15 cellular contexts compared by ENCODE assay signal in genomic region chr13:44212633-44213387, GRCh38.
DNase-seq lines count a peak whose midpoint lies in the region; ATAC-seq and TF ChIP-seq lines count a peak whose summit lies in the region.
"Had no signal": no experiment of that assay in that cellular context is flagged by ENCODE, and none has a peak within 500 bp of the region (broad histone marks: within the 10 kb centered on the region; RNA-seq: fewer than 3 reads in every experiment).

No MANE protein-coding gene starts in this region.

- H3K36me3 ChIP-seq in Caco-2 (ENCODE audit: control insufficient read depth, insufficient read depth, low read length) = no peaks in the 10 kb centered on the region
- H3K36me3 ChIP-seq: BLaER1 treated with 17β-estradiol and CSF1 and Interleukin-3, amounts not matched to agents 10 nM and 100 nM; WERI-Rb-1 had no signal

- peaks cover 18% of the 10 kb centered on the region for H3K4me1 ChIP-seq in Caco-2
- H3K4me1 ChIP-seq: BLaER1 treated with 17β-estradiol and CSF1 and Interleukin-3, amounts not matched to agents 10 nM and 100 nM had no signal

- peak overlapping the region; percentile 47 for H3K4me3 Mint-ChIP-seq in Caco-2 (ENCODE audit: unreplicated experiment)
- H3K4me3 Mint-ChIP-seq: central memory CD8-positive, alpha-beta T cell; mesothelial cell of epicardium had no signal

- TF ChIP-seq CTCF in Caco-2 (IDR thresholded peaks at IDR 0.05; ENCODE audit: insufficient read depth in 1 of 2, low read depth in 1 of 2, low read length in 1 of 2, severe bottlenecking in 1 of 2, unreplicated experiment in 1 of 2) (no peak), cardiac fibroblast (IDR thresholded peaks at IDR 0.05; ENCODE audit: low read depth, low read length) (no peak)

- BruUV-seq in Caco-2 (replicated peaks; lab: Mats Ljungman, UMichigan) = TSS peak; percentile 99

- H3K4me1 Mint-ChIP-seq in Caco-2 (ENCODE audit: low read depth, unreplicated experiment) = peaks cover 36% of the 10 kb centered on the region
- H3K4me1 Mint-ChIP-seq: central memory CD8-positive, alpha-beta T cell had no signal

- H3K36me3 Mint-ChIP-seq in Caco-2 (ENCODE audit: insufficient read depth, unreplicated experiment) = peaks cover 8% of the 10 kb centered on the region
- H3K36me3 Mint-ChIP-seq: mesothelial cell of epicardium had no signal

- intact Hi-C loops in Caco-2 (cut with micrococcal nuclease; ENCODE audit: unreplicated experiment) (loop anchor here (1.0 to 5.0 kb wide), 6 partner anchors 16 to 222 kb away; no protein-coding TSS in a partner anchor), Right ventricle myocardium superior (cut with DNase I) (no loop called here)

- H3K9me3 ChIP-seq in Caco-2 = peaks cover 3% of the 10 kb centered on the region; the same call in 1 of the 2 replicates

- CTCF ChIA-PET in Caco-2 (lab: Charles Lee) = interaction anchor here (0.5 to 0.7 kb wide), 3 partner anchors 19 to 222 kb away, joined by 3 to 7 read pairs (median 3); no protein-coding TSS in a partner anchor

- H3K9me3 Mint-ChIP-seq in Caco-2 (ENCODE audit: unreplicated experiment) = peaks cover 9% of the 10 kb centered on the region
- H3K9me3 Mint-ChIP-seq: central memory CD8-positive, alpha-beta T cell had no signal

- H3K27ac Mint-ChIP-seq in Caco-2 (ENCODE audit: unreplicated experiment) = peak overlapping the region; percentile 97
- H3K27ac Mint-ChIP-seq: mesothelial cell of epicardium had no signal

- no peaks in the 10 kb centered on the region for H3K27me3 ChIP-seq in Caco-2 (replicated peaks; ENCODE audit: control insufficient read depth, insufficient read depth, low read length)
- H3K27me3 ChIP-seq: BLaER1 treated with 17β-estradiol and CSF1 and Interleukin-3, amounts not matched to agents 10 nM and 100 nM had no signal

- H3K4me3 ChIP-seq in Caco-2 (ENCODE audit: low read depth, low read length) = no peak overlapping the region
- no peak overlapping the region for H3K4me3 ChIP-seq in cardiac fibroblast (replicated peaks in 1 of 2; ENCODE audit: low read depth in 2 of 2, low read length in 2 of 2)
- H3K4me3 ChIP-seq: BLaER1 treated with 17β-estradiol and CSF1 and Interleukin-3, amounts not matched to agents 10 nM and 100 nM had no signal

- POLR2A ChIA-PET in Caco-2 (lab: Charles Lee) = interaction anchor here (0.5 to 1.5 kb wide), 3 partner anchors 17 to 222 kb away, joined by 3 to 6 read pairs (median 4); no protein-coding TSS in a partner anchor

- peak; percentile 81 for ATAC-seq in Right ventricle myocardium superior (ENCODE audit: poor library complexity)
- no peak for ATAC-seq in GM18870 (IDR thresholded peaks at IDR 0.05; ENCODE audit: unreplicated experiment)

- DNase-seq in Caco-2 = peak; percentile 85 to 90
- DNase-seq in cardiac fibroblast (ENCODE audit: low read depth in 2 of 2) = peak; percentile 29 to 71
- peak; percentile 63 for DNase-seq in Right ventricle myocardium superior
- DNase-seq in retina = peak; percentile 16
- no peak for DNase-seq in HPDE6-E6E7 (ENCODE audit: extremely low spot score)
- no peak for DNase-seq in NCI-H1694 (lab: John Stamatoyannopoulos, UW)
- no peak for DNase-seq in ureter (ENCODE audit: low spot score)
- DNase-seq: activated naive CD4-positive, alpha-beta T cell; DMS79; stimulated activated CD4-positive, alpha-beta T cell treated with anti-CD3 and anti-CD28 coated beads, Interleukin-12 subunit alpha, Interleukin-12 subunit beta, amount 100 ng/mL, for 4 hours; WERI-Rb-1 had no signal

- no peaks in the 10 kb centered on the region for H3K27me3 Mint-ChIP-seq in Caco-2 (ENCODE audit: insufficient read depth, unreplicated experiment)

Comparison
In these comparisons a context has a peak if more than half of its experiments do, and no peak if none do; other contexts are left out.
1. DNase-seq: peak in Caco-2 (2 of 2), cardiac fibroblast (2 of 2), Right ventricle myocardium superior (single experiment) and retina (single experiment); none in HPDE6-E6E7 (single experiment), NCI-H1694 (single experiment) and ureter (single experiment).